ENCODE assay signal across 26 cellular contexts in genomic region chr3:57655727-57656126, GRCh38.
"Had no signal": no experiment of that assay in that cellular context is flagged by ENCODE, and none has a peak within 500 bp of the region (broad histone marks: within the 10 kb centered on the region; RNA-seq: fewer than 3 reads in every experiment).

No MANE protein-coding gene starts in this region.

- FAIRE-seq: endometrium, islet of Langerhans, keratinocyte had no signal

- H3K4me1 ChIP-seq: colonic mucosa, gastrocnemius medialis, left lung had no signal

- H3K27me3 ChIP-seq: colonic mucosa, esophagus squamous epithelium, gastrocnemius medialis, heart right ventricle, left lung had no signal

- H3K27ac ChIP-seq: colonic mucosa, epithelial cell of prostate, esophagus squamous epithelium, gastrocnemius medialis, heart right ventricle, left lung, lower lobe of right lung had no signal

- H3K36me3 ChIP-seq: colonic mucosa had no signal

- H3K9me3 ChIP-seq: colonic mucosa, esophagus squamous epithelium, gastrocnemius medialis, heart right ventricle, left lung, lower lobe of right lung, mucosa of descending colon had no signal

- ATAC-seq: effector memory CD8-positive, alpha-beta T cell; esophagus mucosa; gastrocnemius medialis; heart right ventricle; left cardiac atrium; left lung; left ventricle myocardium superior; lower lobe of right lung; mucosa of descending colon had no signal

- DNase-seq: colonic mucosa; cortex of kidney; effector CD8-positive, alpha-beta T cell; effector memory CD8-positive, alpha-beta T cell; endodermal cell; erythroblast; esophagus squamous epithelium; foreskin fibroblast; foreskin melanocyte; gastrocnemius medialis; glutamatergic neuron; head of caudate nucleus; heart right ventricle; hippocampal formation; left cardiac atrium; left lung; left ventricle myocardium superior; lower lobe of right lung; mesenchymal stem cell; mucosa of descending colon; naive B cell had no signal

- H3K4me3 ChIP-seq: colonic mucosa, esophagus squamous epithelium, gastrocnemius medialis, heart right ventricle, left lung, lower lobe of right lung, mucosa of descending colon had no signal
